In the genomic region with DNA sequence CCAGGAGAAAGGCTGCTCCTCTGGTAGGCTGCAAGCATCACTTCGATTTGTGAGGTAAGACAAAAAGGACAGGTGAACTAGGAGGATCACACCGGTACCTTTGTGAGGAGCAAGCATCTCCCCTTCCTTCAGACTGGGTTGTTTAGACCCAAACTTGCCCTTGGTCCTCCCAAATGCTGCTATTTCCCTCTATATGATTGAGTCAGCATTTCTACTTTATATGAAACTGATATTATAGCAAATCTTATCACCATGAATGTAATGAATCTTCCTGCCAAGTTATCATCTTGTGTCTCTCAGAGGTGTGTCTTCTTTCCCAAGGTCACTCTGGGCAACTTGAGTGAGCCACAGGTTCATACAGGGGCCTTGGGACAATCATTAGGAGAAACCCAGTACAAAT, we compare ENCODE assay signal across 39 cellular contexts.
"Had no signal": no experiment of that assay in that cellular context is flagged by ENCODE, and none has a peak within 500 bp of the region (broad histone marks: within the 10 kb centered on the region; RNA-seq: fewer than 3 reads in every experiment).

No MANE protein-coding gene starts in this region.

- ATAC-seq: activated naive CD4-positive, alpha-beta T cell treated with anti-CD3 and anti-CD28 coated beads, Interleukin-2, amount 50 U/mL, for 72 hours; activated T-cell treated with anti-CD3 and anti-CD28 coated beads, Interleukin-2, amount 50 U/mL, for 4 hours; activated T-cell treated with anti-CD3 and anti-CD28 coated beads, Interleukin-2, amount 50 U/mL, for 72 hours; activated T-helper 17 cell treated with anti-CD3 and anti-CD28 coated beads, Interleukin-2, amount 50 U/mL, for 72 hours; body of pancreas had no signal

- H3K27ac ChIP-seq: adrenal gland, ascending aorta, body of pancreas, brain microvascular endothelial cell, breast epithelium, cardiac muscle cell had no signal

- H3K9me3 Mint-ChIP-seq: activated naive CD4-positive, alpha-beta T cell treated with anti-CD3 and anti-CD28 coated beads for 36 hours; activated naive CD4-positive, alpha-beta T cell treated with anti-CD3 and anti-CD28 coated beads, Interleukin-2, amount 10 ng/mL, durations not matched to agents 7 days and 5 days; activated naive CD4-positive, alpha-beta T cell treated with anti-CD3 and anti-CD28 coated beads, Interleukin-2, amount 50 U/mL, for 24 hours; activated naive CD4-positive, alpha-beta T cell treated with anti-CD3 and anti-CD28 coated beads, Interleukin-2, amount 50 U/mL, for 72 hours; activated naive CD8-positive, alpha-beta T cell treated with anti-CD3 and anti-CD28 coated beads for 36 hours; activated naive CD8-positive, alpha-beta T cell treated with anti-CD3 and anti-CD28 coated beads, Interleukin-2, amount 10 ng/mL, durations not matched to agents 7 days and 5 days; activated T-cell treated with anti-CD3 and anti-CD28 coated beads, Interleukin-2, amount 50 U/mL, for 24 hours; activated T-cell treated with anti-CD3 and anti-CD28 coated beads, Interleukin-2, amount 50 U/mL, for 4 hours; activated T-helper 1 cell treated with anti-CD3 and anti-CD28 coated beads, Interleukin-12 subunit alpha, Interleukin-12 subunit beta, Interleukin-2, Interleukin-4 antibody, amounts not matched to agents 30 ng/mL and 10 ng/mL and 1 ng/mL, durations not matched to agents 14 hours and 24 hours and 36 hours; activated T-helper 17 cell treated with anti-CD3 and anti-CD28 coated beads, Interleukin-2, amount 50 U/mL, for 72 hours; activated T-helper 2 cell treated with anti-CD3 and anti-CD28 coated beads, Interferon-gamma antibody, Interleukin-2, Interleukin-4, amounts not matched to agents 10 μg/mL and 5 μg/mL and 100 μg/mL, durations not matched to agents 14 hours and 24 hours and 36 hours; central memory CD8-positive, alpha-beta T cell had no signal

- H3K27ac Mint-ChIP-seq: activated naive CD4-positive, alpha-beta T cell treated with anti-CD3 and anti-CD28 coated beads for 36 hours; activated naive CD4-positive, alpha-beta T cell treated with anti-CD3 and anti-CD28 coated beads, Interleukin-2, amount 10 ng/mL, durations not matched to agents 7 days and 5 days; activated naive CD4-positive, alpha-beta T cell treated with anti-CD3 and anti-CD28 coated beads, Interleukin-2, amount 50 U/mL, for 24 hours; activated naive CD4-positive, alpha-beta T cell treated with anti-CD3 and anti-CD28 coated beads, Interleukin-2, amount 50 U/mL, for 72 hours; activated naive CD8-positive, alpha-beta T cell; activated naive CD8-positive, alpha-beta T cell treated with anti-CD3 and anti-CD28 coated beads for 36 hours; activated naive CD8-positive, alpha-beta T cell treated with anti-CD3 and anti-CD28 coated beads, Interleukin-2, amount 10 ng/mL, durations not matched to agents 7 days and 5 days; activated T-cell treated with anti-CD3 and anti-CD28 coated beads, Interleukin-2, amount 50 U/mL, for 24 hours; activated T-cell treated with anti-CD3 and anti-CD28 coated beads, Interleukin-2, amount 50 U/mL, for 72 hours; activated T-helper 1 cell treated with anti-CD3 and anti-CD28 coated beads, Interleukin-12 subunit alpha, Interleukin-12 subunit beta, Interleukin-2, Interleukin-4 antibody, amounts not matched to agents 30 ng/mL and 10 ng/mL and 1 ng/mL, durations not matched to agents 14 hours and 24 hours and 36 hours; activated T-helper 17 cell treated with anti-CD3 and anti-CD28 coated beads, Interleukin-2, amount 50 U/mL, for 72 hours; activated T-helper 2 cell treated with anti-CD3 and anti-CD28 coated beads, Interferon-gamma antibody, Interleukin-2, Interleukin-4, amounts not matched to agents 10 μg/mL and 5 μg/mL and 100 μg/mL, durations not matched to agents 14 hours and 24 hours and 36 hours; brain had no signal

- H3K4me3 Mint-ChIP-seq: activated naive CD4-positive, alpha-beta T cell treated with anti-CD3 and anti-CD28 coated beads for 36 hours; activated naive CD4-positive, alpha-beta T cell treated with anti-CD3 and anti-CD28 coated beads, Interleukin-2, amount 10 ng/mL, durations not matched to agents 7 days and 5 days; activated naive CD4-positive, alpha-beta T cell treated with anti-CD3 and anti-CD28 coated beads, Interleukin-2, amount 50 U/mL, for 24 hours; activated naive CD8-positive, alpha-beta T cell; activated naive CD8-positive, alpha-beta T cell treated with anti-CD3 and anti-CD28 coated beads for 36 hours; activated naive CD8-positive, alpha-beta T cell treated with anti-CD3 and anti-CD28 coated beads, Interleukin-2, amount 10 ng/mL, durations not matched to agents 7 days and 5 days; activated T-cell treated with anti-CD3 and anti-CD28 coated beads, Interleukin-2, amount 50 U/mL, for 24 hours; activated T-cell treated with anti-CD3 and anti-CD28 coated beads, Interleukin-2, amount 50 U/mL, for 4 hours; activated T-cell treated with anti-CD3 and anti-CD28 coated beads, Interleukin-2, amount 50 U/mL, for 72 hours; activated T-helper 1 cell treated with anti-CD3 and anti-CD28 coated beads, Interleukin-12 subunit alpha, Interleukin-12 subunit beta, Interleukin-2, Interleukin-4 antibody, amounts not matched to agents 30 ng/mL and 10 ng/mL and 1 ng/mL, durations not matched to agents 14 hours and 24 hours and 36 hours; activated T-helper 17 cell treated with anti-CD3 and anti-CD28 coated beads, Interleukin-2, amount 50 U/mL, for 72 hours; brain; central memory CD8-positive, alpha-beta T cell had no signal

- FAIRE-seq: astrocyte, bronchial epithelial cell had no signal

- H3K4me1 Mint-ChIP-seq: activated naive CD4-positive, alpha-beta T cell treated with anti-CD3 and anti-CD28 coated beads, Interleukin-2, amount 10 ng/mL, durations not matched to agents 7 days and 5 days; activated naive CD4-positive, alpha-beta T cell treated with anti-CD3 and anti-CD28 coated beads, Interleukin-2, amount 50 U/mL, for 24 hours; activated naive CD8-positive, alpha-beta T cell treated with anti-CD3 and anti-CD28 coated beads for 36 hours; activated naive CD8-positive, alpha-beta T cell treated with anti-CD3 and anti-CD28 coated beads, Interleukin-2, amount 10 ng/mL, durations not matched to agents 7 days and 5 days; activated T-helper 17 cell treated with anti-CD3 and anti-CD28 coated beads, Interleukin-2, amount 50 U/mL, for 72 hours; central memory CD8-positive, alpha-beta T cell had no signal

- H3K4me3 ChIP-seq: adrenal gland, ascending aorta, body of pancreas, breast epithelium, cardiac muscle cell had no signal

- DNase-seq: activated effector memory CD4-positive, alpha-beta T cell treated with anti-CD3 and anti-CD28 coated beads, Interleukin-2, amount 50 U/mL, for 16 hours; activated effector memory CD4-positive, alpha-beta T cell treated with Interleukin-2 at 50 U/mL for 16 hours; activated gamma-delta T cell; activated gamma-delta T cell treated with Interleukin-2 at 50 U/mL for 16 hours; activated naive CD4-positive, alpha-beta T cell; activated naive CD4-positive, alpha-beta T cell treated with anti-CD3 and anti-CD28 coated beads for 36 hours; activated naive CD4-positive, alpha-beta T cell treated with anti-CD3 and anti-CD28 coated beads, Interleukin-2, amount 10 ng/mL, durations not matched to agents 7 days and 5 days; activated naive CD4-positive, alpha-beta T cell treated with anti-CD3 and anti-CD28 coated beads, Interleukin-2, amount 50 U/mL, for 16 hours; activated naive CD4-positive, alpha-beta T cell treated with Interleukin-2 at 50 U/mL for 16 hours; activated naive CD8-positive, alpha-beta T cell treated with anti-CD3 and anti-CD28 coated beads for 36 hours; activated naive CD8-positive, alpha-beta T cell treated with anti-CD3 and anti-CD28 coated beads, Interleukin-2, amount 10 ng/mL, durations not matched to agents 7 days and 5 days; activated T-cell treated with anti-CD3 and anti-CD28 coated beads, Interleukin-2, amount 50 U/mL, for 1 hour; activated T-cell treated with anti-CD3 and anti-CD28 coated beads, Interleukin-2, amount 50 U/mL, for 24 hours; activated T-cell treated with anti-CD3 and anti-CD28 coated beads, Interleukin-2, amount 50 U/mL, for 4 hours; activated T-cell treated with anti-CD3 and anti-CD28 coated beads, Interleukin-2, amount 50 U/mL, for 48 hours; activated T-cell treated with anti-CD3 and anti-CD28 coated beads, Interleukin-2, amount 50 U/mL, for 72 hours; adrenal gland; amniotic stem cell; amygdala; anterior cingulate cortex; aorta; body of pancreas; brain microvascular endothelial cell; caudate nucleus; central memory CD4-positive, alpha-beta T cell; cerebellar nuclear complex had no signal

- H3K27me3 Mint-ChIP-seq: activated naive CD4-positive, alpha-beta T cell treated with anti-CD3 and anti-CD28 coated beads, Interleukin-2, amount 10 ng/mL, durations not matched to agents 7 days and 5 days; activated naive CD8-positive, alpha-beta T cell; activated naive CD8-positive, alpha-beta T cell treated with anti-CD3 and anti-CD28 coated beads for 36 hours; activated T-helper 17 cell treated with anti-CD3 and anti-CD28 coated beads, Interleukin-2, amount 50 U/mL, for 72 hours; brain; central memory CD8-positive, alpha-beta T cell had no signal

- H3K36me3 Mint-ChIP-seq: activated naive CD4-positive, alpha-beta T cell treated with anti-CD3 and anti-CD28 coated beads, Interleukin-2, amount 10 ng/mL, durations not matched to agents 7 days and 5 days; activated naive CD4-positive, alpha-beta T cell treated with anti-CD3 and anti-CD28 coated beads, Interleukin-2, amount 50 U/mL, for 24 hours; activated naive CD4-positive, alpha-beta T cell treated with anti-CD3 and anti-CD28 coated beads, Interleukin-2, amount 50 U/mL, for 72 hours; activated naive CD8-positive, alpha-beta T cell; activated naive CD8-positive, alpha-beta T cell treated with anti-CD3 and anti-CD28 coated beads for 36 hours; activated naive CD8-positive, alpha-beta T cell treated with anti-CD3 and anti-CD28 coated beads, Interleukin-2, amount 10 ng/mL, durations not matched to agents 7 days and 5 days had no signal

- H3K9me3 ChIP-seq: adrenal gland, ascending aorta, body of pancreas had no signal

- H3K36me3 ChIP-seq: adrenal gland, ascending aorta, brain microvascular endothelial cell, breast epithelium, cardiac muscle cell had no signal

- H3K27me3 ChIP-seq: adrenal gland, ascending aorta, body of pancreas, brain microvascular endothelial cell, breast epithelium had no signal

- H3K4me1 ChIP-seq: adrenal gland, ascending aorta, body of pancreas, breast epithelium had no signal
